ENCODE assay signal across 9 cellular contexts in the genomic region with DNA sequence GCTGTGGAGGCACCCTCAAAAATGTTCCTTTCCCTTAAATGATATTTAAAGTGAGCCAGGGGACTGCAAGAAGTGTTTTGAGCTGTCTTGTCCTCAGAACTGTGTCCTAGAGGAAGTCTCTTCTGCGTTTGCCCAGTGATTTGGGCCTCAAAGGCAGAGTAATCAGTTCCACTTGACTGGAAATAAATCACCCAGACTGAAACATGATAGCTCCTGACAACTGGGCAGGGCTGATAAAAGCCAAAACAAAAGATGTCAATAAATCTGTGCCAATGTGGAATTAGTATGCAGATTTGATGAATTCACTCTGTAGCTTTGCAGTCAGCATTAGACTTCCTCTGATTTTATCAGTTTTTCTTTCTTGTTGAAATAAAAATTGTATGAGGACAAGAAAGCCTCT.
DNase-seq lines count a peak whose midpoint lies in the region; ATAC-seq lines count a peak whose summit lies in the region.
"Had no signal": no experiment of that assay in that cellular context is flagged by ENCODE, and none has a peak within 500 bp of the region (broad histone marks: within the 10 kb centered on the region; RNA-seq: fewer than 3 reads in every experiment).

No MANE protein-coding gene starts in this region.

- no peak for ATAC-seq in activated naive CD4-positive, alpha-beta T cell treated with anti-CD3 and anti-CD28 coated beads, Interleukin-2, amount 50 U/mL, for 72 hours
- no peak for ATAC-seq in HG03460 (IDR thresholded peaks at IDR 0.05; ENCODE audit: unreplicated experiment)
- ATAC-seq: GM12878 had no signal

- H3K27ac ChIP-seq in cingulate gyrus (ENCODE audit: low read depth, low read length), result peak overlapping the region; percentile 26

- H3K27ac Mint-ChIP-seq in activated naive CD4-positive, alpha-beta T cell treated with anti-CD3 and anti-CD28 coated beads, Interleukin-2, amount 50 U/mL, for 72 hours, result no peak overlapping the region

- H3K36me3 Mint-ChIP-seq in activated naive CD4-positive, alpha-beta T cell treated with anti-CD3 and anti-CD28 coated beads, Interleukin-2, amount 50 U/mL, for 72 hours, result peaks cover 0 to 6% of the 10 kb centered on the region in 2 donors

- DNase-seq in HuH-7 (ENCODE audit: low spot score), result peak; percentile 12
- peak; percentile 19 for DNase-seq in NCI-H510A (lab: John Stamatoyannopoulos, UW)
- peak; percentile 24 for DNase-seq in pulmonary artery endothelial cell (ENCODE audit: low read depth, low spot score)
- DNase-seq in activated naive CD4-positive, alpha-beta T cell treated with anti-CD3 and anti-CD28 coated beads, Interleukin-2, amount 50 U/mL, for 72 hours (ENCODE audit: low spot score in 2 of 2), result no peak
- no peak for DNase-seq in GF-D8 (lab: John Stamatoyannopoulos, UW)
- DNase-seq: stimulated activated CD4-positive, alpha-beta T cell treated with anti-CD3 and anti-CD28 coated beads, Interleukin-2, amount 100 ng/mL, for 24 hours had no signal

- H3K9me3 Mint-ChIP-seq in activated naive CD4-positive, alpha-beta T cell treated with anti-CD3 and anti-CD28 coated beads, Interleukin-2, amount 50 U/mL, for 72 hours, result no peaks in the 10 kb centered on the region

Comparison
In these comparisons a context has a peak if more than half of its experiments do, and no peak if none do; other contexts are left out.
1. DNase-seq: peak in HuH-7 (single experiment), NCI-H510A (single experiment) and pulmonary artery endothelial cell (single experiment); none in activated naive CD4-positive, alpha-beta T cell treated with anti-CD3 and anti-CD28 coated beads, Interleukin-2, amount 50 U/mL, for 72 hours (0 of 2) and GF-D8 (single experiment).